Comparison of ENCODE assay signal across 1 cellular context in the genomic region with DNA sequence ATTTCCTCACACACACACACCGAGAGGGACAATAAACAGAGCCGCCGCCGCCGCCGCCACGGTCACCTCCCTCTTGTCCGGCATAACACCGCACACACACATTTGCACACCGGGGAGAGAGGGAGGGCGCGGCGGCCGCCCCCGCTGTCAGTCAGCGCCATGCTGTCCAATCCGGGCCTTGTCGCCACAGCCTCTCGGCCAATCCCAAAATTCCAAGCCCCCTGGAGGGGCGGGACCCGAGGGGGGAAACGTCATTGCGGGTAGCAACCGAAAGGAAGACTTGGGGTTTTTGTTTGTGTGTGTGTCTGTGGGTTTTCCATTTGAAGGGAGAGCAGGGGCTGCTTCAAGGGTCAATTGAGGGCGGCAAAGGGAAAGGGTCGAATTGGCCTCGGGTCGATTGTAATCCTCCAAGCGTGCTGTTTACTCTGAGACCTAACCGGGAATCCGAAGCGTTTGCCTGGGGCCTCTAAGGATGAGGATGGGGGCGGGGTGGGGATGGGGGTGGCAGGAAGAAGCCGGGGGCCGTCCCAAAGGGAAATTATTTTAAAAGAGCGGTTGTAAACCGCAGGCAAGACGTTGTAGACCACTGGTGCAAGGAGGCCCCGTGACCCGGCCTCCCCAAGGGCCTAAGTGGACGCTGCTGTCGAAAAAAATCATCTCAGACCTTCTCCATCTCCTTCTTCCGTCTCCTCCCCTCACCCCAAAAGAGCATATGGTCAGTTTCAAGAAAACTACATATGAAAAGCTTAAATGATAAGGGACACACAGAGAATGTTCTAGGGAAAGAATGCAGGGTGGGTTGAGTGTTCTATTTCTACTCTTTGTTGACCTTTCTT.
TF ChIP-seq lines count a peak whose summit lies in the region.

A gene with protein sequence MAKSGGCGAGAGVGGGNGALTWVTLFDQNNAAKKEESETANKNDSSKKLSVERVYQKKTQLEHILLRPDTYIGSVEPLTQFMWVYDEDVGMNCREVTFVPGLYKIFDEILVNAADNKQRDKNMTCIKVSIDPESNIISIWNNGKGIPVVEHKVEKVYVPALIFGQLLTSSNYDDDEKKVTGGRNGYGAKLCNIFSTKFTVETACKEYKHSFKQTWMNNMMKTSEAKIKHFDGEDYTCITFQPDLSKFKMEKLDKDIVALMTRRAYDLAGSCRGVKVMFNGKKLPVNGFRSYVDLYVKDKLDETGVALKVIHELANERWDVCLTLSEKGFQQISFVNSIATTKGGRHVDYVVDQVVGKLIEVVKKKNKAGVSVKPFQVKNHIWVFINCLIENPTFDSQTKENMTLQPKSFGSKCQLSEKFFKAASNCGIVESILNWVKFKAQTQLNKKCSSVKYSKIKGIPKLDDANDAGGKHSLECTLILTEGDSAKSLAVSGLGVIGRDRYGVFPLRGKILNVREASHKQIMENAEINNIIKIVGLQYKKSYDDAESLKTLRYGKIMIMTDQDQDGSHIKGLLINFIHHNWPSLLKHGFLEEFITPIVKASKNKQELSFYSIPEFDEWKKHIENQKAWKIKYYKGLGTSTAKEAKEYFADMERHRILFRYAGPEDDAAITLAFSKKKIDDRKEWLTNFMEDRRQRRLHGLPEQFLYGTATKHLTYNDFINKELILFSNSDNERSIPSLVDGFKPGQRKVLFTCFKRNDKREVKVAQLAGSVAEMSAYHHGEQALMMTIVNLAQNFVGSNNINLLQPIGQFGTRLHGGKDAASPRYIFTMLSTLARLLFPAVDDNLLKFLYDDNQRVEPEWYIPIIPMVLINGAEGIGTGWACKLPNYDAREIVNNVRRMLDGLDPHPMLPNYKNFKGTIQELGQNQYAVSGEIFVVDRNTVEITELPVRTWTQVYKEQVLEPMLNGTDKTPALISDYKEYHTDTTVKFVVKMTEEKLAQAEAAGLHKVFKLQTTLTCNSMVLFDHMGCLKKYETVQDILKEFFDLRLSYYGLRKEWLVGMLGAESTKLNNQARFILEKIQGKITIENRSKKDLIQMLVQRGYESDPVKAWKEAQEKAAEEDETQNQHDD (N-terminal part only) (minus strand): TSS at position 98 of the 836 bp plus-strand sequence. CDS start 610 bp downstream, outside the sequence.

TF ChIP-seq in K562, 482 proteins besides CTCF, POLR2A, EP300 and RAD21 (continued from another document and continues in another):
- TF ChIP-seq, protein P1, sequence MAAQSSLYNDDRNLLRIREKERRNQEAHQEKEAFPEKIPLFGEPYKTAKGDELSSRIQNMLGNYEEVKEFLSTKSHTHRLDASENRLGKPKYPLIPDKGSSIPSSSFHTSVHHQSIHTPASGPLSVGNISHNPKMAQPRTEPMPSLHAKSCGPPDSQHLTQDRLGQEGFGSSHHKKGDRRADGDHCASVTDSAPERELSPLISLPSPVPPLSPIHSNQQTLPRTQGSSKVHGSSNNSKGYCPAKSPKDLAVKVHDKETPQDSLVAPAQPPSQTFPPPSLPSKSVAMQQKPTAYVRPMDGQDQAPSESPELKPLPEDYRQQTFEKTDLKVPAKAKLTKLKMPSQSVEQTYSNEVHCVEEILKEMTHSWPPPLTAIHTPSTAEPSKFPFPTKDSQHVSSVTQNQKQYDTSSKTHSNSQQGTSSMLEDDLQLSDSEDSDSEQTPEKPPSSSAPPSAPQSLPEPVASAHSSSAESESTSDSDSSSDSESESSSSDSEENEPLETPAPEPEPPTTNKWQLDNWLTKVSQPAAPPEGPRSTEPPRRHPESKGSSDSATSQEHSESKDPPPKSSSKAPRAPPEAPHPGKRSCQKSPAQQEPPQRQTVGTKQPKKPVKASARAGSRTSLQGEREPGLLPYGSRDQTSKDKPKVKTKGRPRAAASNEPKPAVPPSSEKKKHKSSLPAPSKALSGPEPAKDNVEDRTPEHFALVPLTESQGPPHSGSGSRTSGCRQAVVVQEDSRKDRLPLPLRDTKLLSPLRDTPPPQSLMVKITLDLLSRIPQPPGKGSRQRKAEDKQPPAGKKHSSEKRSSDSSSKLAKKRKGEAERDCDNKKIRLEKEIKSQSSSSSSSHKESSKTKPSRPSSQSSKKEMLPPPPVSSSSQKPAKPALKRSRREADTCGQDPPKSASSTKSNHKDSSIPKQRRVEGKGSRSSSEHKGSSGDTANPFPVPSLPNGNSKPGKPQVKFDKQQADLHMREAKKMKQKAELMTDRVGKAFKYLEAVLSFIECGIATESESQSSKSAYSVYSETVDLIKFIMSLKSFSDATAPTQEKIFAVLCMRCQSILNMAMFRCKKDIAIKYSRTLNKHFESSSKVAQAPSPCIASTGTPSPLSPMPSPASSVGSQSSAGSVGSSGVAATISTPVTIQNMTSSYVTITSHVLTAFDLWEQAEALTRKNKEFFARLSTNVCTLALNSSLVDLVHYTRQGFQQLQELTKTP (IDR thresholded peaks at IDR 0.05; ENCODE audit: low read depth in 1 of 2, partially characterized antibody in 2 of 2): no peak
- TF ChIP-seq ZEB2 (IDR thresholded peaks at IDR 0.05) (no peak), NFYB (IDR thresholded peaks at IDR 0.05; ENCODE audit: extremely low read depth, insufficient read length) (peak; percentile 93), SMC3 (conservative IDR thresholded peaks at IDR 0.05; ENCODE audit: insufficient read depth, low read depth, low read length) (no peak), HDGF (IDR thresholded peaks at IDR 0.05) (no peak), HNRNPUL1 (IDR thresholded peaks at IDR 0.05; ENCODE audit: low read length) (no peak), HNRNPLL (IDR thresholded peaks at IDR 0.05; ENCODE audit: low read depth, low read length, poor library complexity, severe bottlenecking) (peak; percentile 52), NEUROD1 (IDR thresholded peaks at IDR 0.05; ENCODE audit: borderline replicate concordance, low read depth, low read length, partially characterized antibody) (peak; percentile 93), EHMT2 (IDR thresholded peaks at IDR 0.05) (no peak), SRSF7 (optimal IDR thresholded peaks at IDR 0.05; ENCODE audit: low read depth, low read length) (no peak), PCBP2 (IDR thresholded peaks at IDR 0.05; ENCODE audit: low read depth, low read length, poor library complexity, severe bottlenecking) (no peak), ARNT (IDR thresholded peaks at IDR 0.05) (no peak), CAMTA2 (CRISPR knock-in tag; conservative IDR thresholded peaks at IDR 0.05) (no peak), CBX1 (IDR thresholded peaks at IDR 0.05; ENCODE audit: low read depth) (0 out of 2 replicates have a peak, but pooled peaks have one; percentile 51), ELF1 (tag; IDR thresholded peaks at IDR 0.05) (peak; percentile 51), ZNF384 (IDR thresholded peaks at IDR 0.05; ENCODE audit: low read depth, low read length) (no peak; the same call in 1 of the 2 replicates), ZNF583 (CRISPR knock-in tag; IDR thresholded peaks at IDR 0.05) (no peak), TCF3 (CRISPR knock-in tag; IDR thresholded peaks at IDR 0.05) (no peak), SUPT5H (IDR thresholded peaks at IDR 0.05) (peak; percentile 91), ZNF311 (CRISPR knock-in tag; IDR thresholded peaks at IDR 0.05) (no peak), SMARCB1 (IDR thresholded peaks at IDR 0.05; ENCODE audit: insufficient read length, low read depth) (no peak), CEBPB (tag; IDR thresholded peaks at IDR 0.05) (no peak), PRPF4 (IDR thresholded peaks at IDR 0.05; ENCODE audit: insufficient read depth, low read depth, low read length, poor library complexity, severe bottlenecking) (no peak), ZNF212 (CRISPR knock-in tag; IDR thresholded peaks at IDR 0.05) (no peak), RFX1 (IDR thresholded peaks at IDR 0.05) (peak; percentile 35; the same call in 1 of the 2 replicates), CCNT2 (IDR thresholded peaks at IDR 0.05; ENCODE audit: borderline replicate concordance, extremely low read depth, insufficient read length, low read depth, low read length) (peak; percentile 22), TFAM (CRISPR knock-in tag; conservative IDR thresholded peaks at IDR 0.05) (no peak), PHF20 (IDR thresholded peaks at IDR 0.05; ENCODE audit: partially characterized antibody) (no peak), DPF2 (IDR thresholded peaks at IDR 0.05) (no peak; the same call in 1 of the 2 replicates), SMARCE1 (IDR thresholded peaks at IDR 0.05) (0 out of 2 replicates have a peak, but pooled peaks have one; percentile 8), BACH1 (tag; IDR thresholded peaks at IDR 0.05) (no peak), SETDB1 (IDR thresholded peaks at IDR 0.05; ENCODE audit: low read length) (no peak)
- TF ChIP-seq, protein P2, sequence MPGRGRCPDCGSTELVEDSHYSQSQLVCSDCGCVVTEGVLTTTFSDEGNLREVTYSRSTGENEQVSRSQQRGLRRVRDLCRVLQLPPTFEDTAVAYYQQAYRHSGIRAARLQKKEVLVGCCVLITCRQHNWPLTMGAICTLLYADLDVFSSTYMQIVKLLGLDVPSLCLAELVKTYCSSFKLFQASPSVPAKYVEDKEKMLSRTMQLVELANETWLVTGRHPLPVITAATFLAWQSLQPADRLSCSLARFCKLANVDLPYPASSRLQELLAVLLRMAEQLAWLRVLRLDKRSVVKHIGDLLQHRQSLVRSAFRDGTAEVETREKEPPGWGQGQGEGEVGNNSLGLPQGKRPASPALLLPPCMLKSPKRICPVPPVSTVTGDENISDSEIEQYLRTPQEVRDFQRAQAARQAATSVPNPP (IDR thresholded peaks at IDR 0.05; ENCODE audit: borderline replicate concordance, insufficient read depth, insufficient read length): no peak
- TF ChIP-seq, protein P3, sequence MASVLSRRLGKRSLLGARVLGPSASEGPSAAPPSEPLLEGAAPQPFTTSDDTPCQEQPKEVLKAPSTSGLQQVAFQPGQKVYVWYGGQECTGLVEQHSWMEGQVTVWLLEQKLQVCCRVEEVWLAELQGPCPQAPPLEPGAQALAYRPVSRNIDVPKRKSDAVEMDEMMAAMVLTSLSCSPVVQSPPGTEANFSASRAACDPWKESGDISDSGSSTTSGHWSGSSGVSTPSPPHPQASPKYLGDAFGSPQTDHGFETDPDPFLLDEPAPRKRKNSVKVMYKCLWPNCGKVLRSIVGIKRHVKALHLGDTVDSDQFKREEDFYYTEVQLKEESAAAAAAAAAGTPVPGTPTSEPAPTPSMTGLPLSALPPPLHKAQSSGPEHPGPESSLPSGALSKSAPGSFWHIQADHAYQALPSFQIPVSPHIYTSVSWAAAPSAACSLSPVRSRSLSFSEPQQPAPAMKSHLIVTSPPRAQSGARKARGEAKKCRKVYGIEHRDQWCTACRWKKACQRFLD (CRISPR knock-in tag; IDR thresholded peaks at IDR 0.05): no peak; the same call in 1 of the 2 replicates
- TF ChIP-seq, protein P4, sequence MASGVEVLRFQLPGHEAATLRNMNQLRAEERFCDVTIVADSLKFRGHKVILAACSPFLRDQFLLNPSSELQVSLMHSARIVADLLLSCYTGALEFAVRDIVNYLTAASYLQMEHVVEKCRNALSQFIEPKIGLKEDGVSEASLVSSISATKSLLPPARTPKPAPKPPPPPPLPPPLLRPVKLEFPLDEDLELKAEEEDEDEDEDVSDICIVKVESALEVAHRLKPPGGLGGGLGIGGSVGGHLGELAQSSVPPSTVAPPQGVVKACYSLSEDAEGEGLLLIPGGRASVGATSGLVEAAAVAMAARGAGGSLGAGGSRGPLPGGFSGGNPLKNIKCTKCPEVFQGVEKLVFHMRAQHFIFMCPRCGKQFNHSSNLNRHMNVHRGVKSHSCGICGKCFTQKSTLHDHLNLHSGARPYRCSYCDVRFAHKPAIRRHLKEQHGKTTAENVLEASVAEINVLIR (CRISPR knock-in tag; IDR thresholded peaks at IDR 0.05): peak; percentile 95
- TF ChIP-seq, protein P5, sequence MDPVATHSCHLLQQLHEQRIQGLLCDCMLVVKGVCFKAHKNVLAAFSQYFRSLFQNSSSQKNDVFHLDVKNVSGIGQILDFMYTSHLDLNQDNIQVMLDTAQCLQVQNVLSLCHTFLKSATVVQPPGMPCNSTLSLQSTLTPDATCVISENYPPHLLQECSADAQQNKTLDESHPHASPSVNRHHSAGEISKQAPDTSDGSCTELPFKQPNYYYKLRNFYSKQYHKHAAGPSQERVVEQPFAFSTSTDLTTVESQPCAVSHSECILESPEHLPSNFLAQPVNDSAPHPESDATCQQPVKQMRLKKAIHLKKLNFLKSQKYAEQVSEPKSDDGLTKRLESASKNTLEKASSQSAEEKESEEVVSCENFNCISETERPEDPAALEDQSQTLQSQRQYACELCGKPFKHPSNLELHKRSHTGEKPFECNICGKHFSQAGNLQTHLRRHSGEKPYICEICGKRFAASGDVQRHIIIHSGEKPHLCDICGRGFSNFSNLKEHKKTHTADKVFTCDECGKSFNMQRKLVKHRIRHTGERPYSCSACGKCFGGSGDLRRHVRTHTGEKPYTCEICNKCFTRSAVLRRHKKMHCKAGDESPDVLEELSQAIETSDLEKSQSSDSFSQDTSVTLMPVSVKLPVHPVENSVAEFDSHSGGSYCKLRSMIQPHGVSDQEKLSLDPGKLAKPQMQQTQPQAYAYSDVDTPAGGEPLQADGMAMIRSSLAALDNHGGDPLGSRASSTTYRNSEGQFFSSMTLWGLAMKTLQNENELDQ (CRISPR knock-in tag; IDR thresholded peaks at IDR 0.05; ENCODE audit: borderline replicate concordance): no peak
- TF ChIP-seq, protein P6, sequence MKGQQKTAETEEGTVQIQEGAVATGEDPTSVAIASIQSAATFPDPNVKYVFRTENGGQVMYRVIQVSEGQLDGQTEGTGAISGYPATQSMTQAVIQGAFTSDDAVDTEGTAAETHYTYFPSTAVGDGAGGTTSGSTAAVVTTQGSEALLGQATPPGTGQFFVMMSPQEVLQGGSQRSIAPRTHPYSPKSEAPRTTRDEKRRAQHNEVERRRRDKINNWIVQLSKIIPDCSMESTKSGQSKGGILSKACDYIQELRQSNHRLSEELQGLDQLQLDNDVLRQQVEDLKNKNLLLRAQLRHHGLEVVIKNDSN (CRISPR knock-in tag; IDR thresholded peaks at IDR 0.05): no peak
- TF ChIP-seq, protein P7, sequence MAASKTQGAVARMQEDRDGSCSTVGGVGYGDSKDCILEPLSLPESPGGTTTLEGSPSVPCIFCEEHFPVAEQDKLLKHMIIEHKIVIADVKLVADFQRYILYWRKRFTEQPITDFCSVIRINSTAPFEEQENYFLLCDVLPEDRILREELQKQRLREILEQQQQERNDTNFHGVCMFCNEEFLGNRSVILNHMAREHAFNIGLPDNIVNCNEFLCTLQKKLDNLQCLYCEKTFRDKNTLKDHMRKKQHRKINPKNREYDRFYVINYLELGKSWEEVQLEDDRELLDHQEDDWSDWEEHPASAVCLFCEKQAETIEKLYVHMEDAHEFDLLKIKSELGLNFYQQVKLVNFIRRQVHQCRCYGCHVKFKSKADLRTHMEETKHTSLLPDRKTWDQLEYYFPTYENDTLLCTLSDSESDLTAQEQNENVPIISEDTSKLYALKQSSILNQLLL (CRISPR knock-in tag; IDR thresholded peaks at IDR 0.05; ENCODE audit: borderline replicate concordance): no peak
- TF ChIP-seq, protein P8, sequence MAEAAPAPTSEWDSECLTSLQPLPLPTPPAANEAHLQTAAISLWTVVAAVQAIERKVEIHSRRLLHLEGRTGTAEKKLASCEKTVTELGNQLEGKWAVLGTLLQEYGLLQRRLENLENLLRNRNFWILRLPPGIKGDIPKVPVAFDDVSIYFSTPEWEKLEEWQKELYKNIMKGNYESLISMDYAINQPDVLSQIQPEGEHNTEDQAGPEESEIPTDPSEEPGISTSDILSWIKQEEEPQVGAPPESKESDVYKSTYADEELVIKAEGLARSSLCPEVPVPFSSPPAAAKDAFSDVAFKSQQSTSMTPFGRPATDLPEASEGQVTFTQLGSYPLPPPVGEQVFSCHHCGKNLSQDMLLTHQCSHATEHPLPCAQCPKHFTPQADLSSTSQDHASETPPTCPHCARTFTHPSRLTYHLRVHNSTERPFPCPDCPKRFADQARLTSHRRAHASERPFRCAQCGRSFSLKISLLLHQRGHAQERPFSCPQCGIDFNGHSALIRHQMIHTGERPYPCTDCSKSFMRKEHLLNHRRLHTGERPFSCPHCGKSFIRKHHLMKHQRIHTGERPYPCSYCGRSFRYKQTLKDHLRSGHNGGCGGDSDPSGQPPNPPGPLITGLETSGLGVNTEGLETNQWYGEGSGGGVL (CRISPR knock-in tag; IDR thresholded peaks at IDR 0.05): no peak
